In genomic region chr19:5293607-5294089, GRCh38 we compare ENCODE assay signal across 8 cellular contexts. TPM values are rescaled to one million over a fixed set of nuclear protein-coding genes. Genes with fewer than 3 reads are reported as not detected.
DNase-seq lines count a peak whose midpoint lies in the region; ATAC-seq lines count a peak whose summit lies in the region.

No MANE protein-coding gene starts in this region.

- H3K4me1 ChIP-seq in duodenal mucosa (ENCODE audit: control insufficient read depth in 1 of 2, insufficient read depth in 2 of 2, low read length in 2 of 2) = peaks cover 8 to 12% of the 10 kb centered on the region in 2 donors
- peaks cover 28% of the 10 kb centered on the region for H3K4me1 ChIP-seq in mesenchymal stem cell (ENCODE audit: control insufficient read depth, insufficient read depth, low read depth, low read length)
- H3K4me1 ChIP-seq in aorta (ENCODE audit: control insufficient read depth in 1 of 2, insufficient read depth in 2 of 2, low read length in 2 of 2) = no peaks in the 10 kb centered on the region

- H3K9me3 ChIP-seq in duodenal mucosa (ENCODE audit: control insufficient read depth in 1 of 2, low read length in 2 of 2) (no peaks in the 10 kb centered on the region), mesenchymal stem cell (ENCODE audit: control insufficient read depth, low read length) (no peaks in the 10 kb centered on the region), aorta (ENCODE audit: control insufficient read depth, low read length) (no peaks in the 10 kb centered on the region)

- H3K18ac ChIP-seq in mesenchymal stem cell (ENCODE audit: low read depth in 1 of 2, low read length in 2 of 2) = peak overlapping the region; percentile 48 to 75

- peak overlapping the region in 1 of 2 experiments; percentile 57 for H3K4ac ChIP-seq in mesenchymal stem cell (ENCODE audit: low read depth in 1 of 2, low read length in 2 of 2)

- no peak overlapping the region for H3K9ac ChIP-seq in duodenal mucosa (ENCODE audit: low read depth in 1 of 2, low read length in 2 of 2)
- peak overlapping the region; percentile 69 for H3K9ac ChIP-seq in mesenchymal stem cell (ENCODE audit: low read length)

- H3K79me1 ChIP-seq in mesenchymal stem cell (replicated peaks; ENCODE audit: low read length, poor library complexity, severe bottlenecking) = peaks cover 36% of the 10 kb centered on the region

- ATAC-seq in aorta (ENCODE audit: low FRiP score) = peak; percentile 64
- no peak for ATAC-seq in HG03520 (IDR thresholded peaks at IDR 0.05; ENCODE audit: unreplicated experiment)
- no peak for ATAC-seq in GM21381 (IDR thresholded peaks at IDR 0.05; ENCODE audit: unreplicated experiment)

- H2BK12ac ChIP-seq in mesenchymal stem cell (ENCODE audit: low read length in 2 of 2) = no peak overlapping the region

- no peak overlapping the region for H3K27ac ChIP-seq in duodenal mucosa (ENCODE audit: low read depth, low read length)
- no peak overlapping the region for H3K27ac ChIP-seq in mesenchymal stem cell (ENCODE audit: low read length, poor library complexity, severe bottlenecking)
- no peak overlapping the region for H3K27ac ChIP-seq in aorta (ENCODE audit: low read depth in 1 of 2, low read length in 2 of 2)

- no peak overlapping the region for H2BK120ac ChIP-seq in mesenchymal stem cell (ENCODE audit: low read depth, low read length)

- H4K8ac ChIP-seq in mesenchymal stem cell (ENCODE audit: low read length) = peak overlapping the region; percentile 62

- DNase-seq in Daoy (ENCODE audit: low read depth) = peak; percentile 66
- DNase-seq in NCI-H2227 treated with DMSO at 0.1 percent for 48 hours (lab: John Stamatoyannopoulos, UW) = peak; percentile 8
- DNase-seq in mesenchymal stem cell = peak; percentile 54
- DNase-seq in aorta = peak in 1 of 2 donors; percentile 85
- DNase-seq in foreskin melanocyte = no peak

- H3K23ac ChIP-seq in mesenchymal stem cell (ENCODE audit: low read length in 2 of 2) = peak overlapping the region in 1 of 2 experiments; percentile 41

- peak overlapping the region; percentile 54 for H2AFZ ChIP-seq in mesenchymal stem cell (ENCODE audit: low read depth, low read length)

- no peaks in the 10 kb centered on the region for H3K36me3 ChIP-seq in duodenal mucosa (ENCODE audit: control insufficient read depth in 1 of 2, insufficient read depth in 2 of 2, low read length in 2 of 2)
- peaks cover 0 to 3% of the 10 kb centered on the region in 2 experiments for H3K36me3 ChIP-seq in mesenchymal stem cell (ENCODE audit: control insufficient read depth in 1 of 2, insufficient read depth in 2 of 2, low read depth in 1 of 2, low read length in 2 of 2)
- no peaks in the 10 kb centered on the region for H3K36me3 ChIP-seq in aorta (ENCODE audit: control insufficient read depth in 1 of 2, insufficient read depth in 2 of 2, low read length in 1 of 2)

- intact Hi-C loops in aorta (cut with DNase I) = no loop called here

- H3K27me3 ChIP-seq in duodenal mucosa (ENCODE audit: control insufficient read depth in 1 of 2, insufficient read depth in 2 of 2, low read length in 2 of 2) (peaks cover 4 to 10% of the 10 kb centered on the region in 2 donors), mesenchymal stem cell (ENCODE audit: control insufficient read depth in 1 of 2, insufficient read depth in 1 of 2, low read length in 2 of 2) (peaks cover 0 to 9% of the 10 kb centered on the region in 2 experiments), aorta (ENCODE audit: control insufficient read depth in 1 of 2, insufficient read depth in 2 of 2, low read length in 1 of 2) (no peaks in the 10 kb centered on the region)

- 2% methylated on average over 25 of the region's 30 CpGs for WGBS in mesenchymal stem cell
- 0% methylated on average over 19 to 30 of the region's 30 CpGs for WGBS in aorta, 2 donors

- H2BK15ac ChIP-seq in mesenchymal stem cell (ENCODE audit: low read depth, poor library complexity, severe bottlenecking) = peak overlapping the region; percentile 65

- peak overlapping the region; percentile 44 to 58 for H3K4me3 ChIP-seq in duodenal mucosa (ENCODE audit: low read depth in 1 of 2, low read length in 2 of 2)
- H3K4me3 ChIP-seq in mesenchymal stem cell (ENCODE audit: insufficient read depth in 1 of 2, low read depth in 1 of 2, low read length in 2 of 2) = peak overlapping the region; percentile 67 to 83
- peak overlapping the region; percentile 61 to 88 for H3K4me3 ChIP-seq in aorta (ENCODE audit: low read length in 2 of 2)

- H2AK5ac ChIP-seq in mesenchymal stem cell (ENCODE audit: low read length, severe bottlenecking) = no peak overlapping the region

- no peak overlapping the region for H2BK5ac ChIP-seq in mesenchymal stem cell (ENCODE audit: low read depth, low read length, poor library complexity, severe bottlenecking)

- peak overlapping the region; percentile 29 for H4K91ac ChIP-seq in mesenchymal stem cell (ENCODE audit: low read length)

- peak overlapping the region; percentile 99 for H3K4me2 ChIP-seq in mesenchymal stem cell (ENCODE audit: low read length, poor library complexity, severe bottlenecking)

- H3K14ac ChIP-seq in mesenchymal stem cell (ENCODE audit: low read length in 2 of 2) = no peak overlapping the region

RNA-seq across cellular contexts. Expression of gene PTPRS, which starts 47.0 kb away (rescaled TPM):
- total RNA-seq in Daoy (2014; rRNA removed; shearing (Covaris generic)) = 38.9 and 43.9 TPM in 2 replicates
- 35.3 TPM for polyA plus RNA-seq in mesenchymal stem cell (2013, experiment 1 of 2)
- polyA plus RNA-seq in mesenchymal stem cell (2013, experiment 2 of 2) = 33.9 TPM
- total RNA-seq in aorta = 100 to 1,000 TPM; 113 to 220 TPM
- polyA plus RNA-seq in aorta = 10 to 100 TPM in 1 of 2 donors, 1 to 10 TPM in 1; 3.4 to 36.7 TPM
